In the genomic region with DNA sequence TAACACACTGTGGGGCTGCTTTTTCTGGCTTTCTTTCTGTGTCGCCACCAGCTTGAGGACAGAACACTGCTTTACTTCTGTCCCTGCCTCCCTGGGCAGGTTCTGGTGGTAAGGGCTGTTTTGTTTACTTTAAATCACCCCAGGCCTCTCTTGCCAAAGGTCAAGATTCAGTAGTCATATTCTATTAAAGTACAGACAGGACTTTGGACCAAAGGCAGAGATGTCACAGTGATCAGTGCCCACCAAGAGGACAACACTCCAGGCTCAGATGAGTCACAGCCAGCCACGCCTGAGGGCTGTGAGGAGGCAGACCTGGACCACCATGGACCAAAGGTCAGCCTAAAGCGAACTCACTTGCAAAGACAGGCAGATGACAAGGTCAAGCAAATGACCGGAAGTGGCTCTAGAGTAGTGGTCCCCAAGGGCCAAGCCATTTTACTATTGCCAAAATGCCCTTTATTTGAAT, we compare ENCODE assay signal across 1 cellular context.
TF ChIP-seq lines count a peak whose summit lies in the region.

No MANE protein-coding gene starts in this region.

TF ChIP-seq in HepG2, 621 proteins besides CTCF, POLR2A, EP300 and RAD21 (continued from another document and continues in another):
- TF ChIP-seq STAG1 (CRISPR knock-in tag; IDR thresholded peaks at IDR 0.05): peak; percentile 40; the same call in 1 of the 2 replicates
- TF ChIP-seq FOXK1 (CRISPR knock-in tag; IDR thresholded peaks at IDR 0.05; ENCODE audit: borderline replicate concordance, low read depth): peak; percentile 88; the same call in 1 of the 2 replicates
- TF ChIP-seq SMAD3 (CRISPR knock-in tag; IDR thresholded peaks at IDR 0.05): peak; percentile 62
- peak; percentile 79 for TF ChIP-seq NR2F2 (IDR thresholded peaks at IDR 0.05; ENCODE audit: borderline replicate concordance, low read depth)
- TF ChIP-seq, protein P1, sequence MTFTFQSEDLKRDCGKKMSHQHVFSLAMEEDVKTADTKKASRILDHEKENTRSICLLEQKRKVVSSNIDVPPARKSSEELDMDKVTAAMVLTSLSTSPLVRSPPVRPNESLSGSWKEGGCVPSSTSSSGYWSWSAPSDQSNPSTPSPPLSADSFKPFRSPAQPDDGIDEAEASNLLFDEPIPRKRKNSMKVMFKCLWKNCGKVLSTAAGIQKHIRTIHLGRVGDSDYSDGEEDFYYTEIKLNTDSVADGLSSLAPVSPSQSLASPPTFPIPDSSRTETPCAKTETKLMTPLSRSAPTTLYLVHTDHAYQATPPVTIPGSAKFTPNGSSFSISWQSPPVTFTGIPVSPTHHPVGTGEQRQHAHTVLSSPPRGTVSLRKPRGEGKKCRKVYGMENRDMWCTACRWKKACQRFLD (CRISPR knock-in tag; IDR thresholded peaks at IDR 0.05; ENCODE audit: borderline replicate concordance): no peak
- peak; percentile 21 for TF ChIP-seq PITX1 (CRISPR knock-in tag; IDR thresholded peaks at IDR 0.05)
- TF ChIP-seq PPARG (CRISPR knock-in tag; conservative IDR thresholded peaks at IDR 0.05): peak; percentile 84
- TF ChIP-seq MAX (IDR thresholded peaks at IDR 0.05): peak; percentile 53; the same call in 1 of the 2 replicates
- 0 out of 2 replicates have a peak, but pooled peaks have one; percentile 58 for TF ChIP-seq EHMT2 (IDR thresholded peaks at IDR 0.05; ENCODE audit: borderline replicate concordance, low read depth, low read length)
- TF ChIP-seq ZNF746 (CRISPR knock-in tag; IDR thresholded peaks at IDR 0.05): no peak; the same call in 1 of the 2 replicates
- 0 out of 2 replicates have a peak, but pooled peaks have one; percentile 18 for TF ChIP-seq ZNF770 (CRISPR knock-in tag; IDR thresholded peaks at IDR 0.05)
- peak; percentile 87 for TF ChIP-seq POGZ (CRISPR knock-in tag; IDR thresholded peaks at IDR 0.05)
- no peak for TF ChIP-seq ZNF224 (CRISPR knock-in tag; IDR thresholded peaks at IDR 0.05)
- no peak for TF ChIP-seq ZNF496 (CRISPR knock-in tag; IDR thresholded peaks at IDR 0.05; ENCODE audit: insufficient replicate concordance)
- no peak for TF ChIP-seq ZNF572 (CRISPR knock-in tag; IDR thresholded peaks at IDR 0.05)
- TF ChIP-seq MIER3 (CRISPR knock-in tag; IDR thresholded peaks at IDR 0.05; ENCODE audit: borderline replicate concordance): peak; percentile 76; the same call in 1 of the 2 replicates
- no peak for TF ChIP-seq NRL (CRISPR knock-in tag; IDR thresholded peaks at IDR 0.05; ENCODE audit: borderline replicate concordance)
- no peak for TF ChIP-seq ATAD3A (CRISPR knock-in tag; IDR thresholded peaks at IDR 0.05)
- TF ChIP-seq MED1 (CRISPR knock-in tag; IDR thresholded peaks at IDR 0.05): peak; percentile 84
- TF ChIP-seq NR2C2 (CRISPR knock-in tag; IDR thresholded peaks at IDR 0.05; ENCODE audit: borderline replicate concordance): peak; percentile 66; the same call in 1 of the 2 replicates
- TF ChIP-seq, protein P2, sequence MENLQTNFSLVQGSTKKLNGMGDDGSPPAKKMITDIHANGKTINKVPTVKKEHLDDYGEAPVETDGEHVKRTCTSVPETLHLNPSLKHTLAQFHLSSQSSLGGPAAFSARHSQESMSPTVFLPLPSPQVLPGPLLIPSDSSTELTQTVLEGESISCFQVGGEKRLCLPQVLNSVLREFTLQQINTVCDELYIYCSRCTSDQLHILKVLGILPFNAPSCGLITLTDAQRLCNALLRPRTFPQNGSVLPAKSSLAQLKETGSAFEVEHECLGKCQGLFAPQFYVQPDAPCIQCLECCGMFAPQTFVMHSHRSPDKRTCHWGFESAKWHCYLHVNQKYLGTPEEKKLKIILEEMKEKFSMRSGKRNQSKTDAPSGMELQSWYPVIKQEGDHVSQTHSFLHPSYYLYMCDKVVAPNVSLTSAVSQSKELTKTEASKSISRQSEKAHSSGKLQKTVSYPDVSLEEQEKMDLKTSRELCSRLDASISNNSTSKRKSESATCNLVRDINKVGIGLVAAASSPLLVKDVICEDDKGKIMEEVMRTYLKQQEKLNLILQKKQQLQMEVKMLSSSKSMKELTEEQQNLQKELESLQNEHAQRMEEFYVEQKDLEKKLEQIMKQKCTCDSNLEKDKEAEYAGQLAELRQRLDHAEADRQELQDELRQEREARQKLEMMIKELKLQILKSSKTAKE (CRISPR knock-in tag; IDR thresholded peaks at IDR 0.05; ENCODE audit: borderline replicate concordance): peak; percentile 43; the same call in 1 of the 2 replicates
- TF ChIP-seq DNMT3B (CRISPR knock-in tag; conservative IDR thresholded peaks at IDR 0.05): 0 out of 2 replicates have a peak, but pooled peaks have one; percentile 55
- TF ChIP-seq PAF1 (CRISPR knock-in tag; IDR thresholded peaks at IDR 0.05): no peak
- TF ChIP-seq, protein P3, sequence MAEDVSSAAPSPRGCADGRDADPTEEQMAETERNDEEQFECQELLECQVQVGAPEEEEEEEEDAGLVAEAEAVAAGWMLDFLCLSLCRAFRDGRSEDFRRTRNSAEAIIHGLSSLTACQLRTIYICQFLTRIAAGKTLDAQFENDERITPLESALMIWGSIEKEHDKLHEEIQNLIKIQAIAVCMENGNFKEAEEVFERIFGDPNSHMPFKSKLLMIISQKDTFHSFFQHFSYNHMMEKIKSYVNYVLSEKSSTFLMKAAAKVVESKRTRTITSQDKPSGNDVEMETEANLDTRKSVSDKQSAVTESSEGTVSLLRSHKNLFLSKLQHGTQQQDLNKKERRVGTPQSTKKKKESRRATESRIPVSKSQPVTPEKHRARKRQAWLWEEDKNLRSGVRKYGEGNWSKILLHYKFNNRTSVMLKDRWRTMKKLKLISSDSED (CRISPR knock-in tag; IDR thresholded peaks at IDR 0.05): no peak
- peak; percentile 19; the same call in 1 of the 2 replicates for TF ChIP-seq KDM1A (CRISPR knock-in tag; IDR thresholded peaks at IDR 0.05)
- TF ChIP-seq HMG20A (CRISPR knock-in tag; IDR thresholded peaks at IDR 0.05; ENCODE audit: borderline replicate concordance): peak; percentile 94; the same call in 1 of the 2 replicates
- TF ChIP-seq, protein P4, sequence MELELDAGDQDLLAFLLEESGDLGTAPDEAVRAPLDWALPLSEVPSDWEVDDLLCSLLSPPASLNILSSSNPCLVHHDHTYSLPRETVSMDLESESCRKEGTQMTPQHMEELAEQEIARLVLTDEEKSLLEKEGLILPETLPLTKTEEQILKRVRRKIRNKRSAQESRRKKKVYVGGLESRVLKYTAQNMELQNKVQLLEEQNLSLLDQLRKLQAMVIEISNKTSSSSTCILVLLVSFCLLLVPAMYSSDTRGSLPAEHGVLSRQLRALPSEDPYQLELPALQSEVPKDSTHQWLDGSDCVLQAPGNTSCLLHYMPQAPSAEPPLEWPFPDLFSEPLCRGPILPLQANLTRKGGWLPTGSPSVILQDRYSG (CRISPR knock-in tag; IDR thresholded peaks at IDR 0.05): no peak
- TF ChIP-seq ZNF501 (CRISPR knock-in tag; IDR thresholded peaks at IDR 0.05): peak; percentile 74; the same call in 1 of the 2 replicates
- TF ChIP-seq ZNF512B (CRISPR knock-in tag; IDR thresholded peaks at IDR 0.05; ENCODE audit: borderline replicate concordance): peak; percentile 54; the same call in 1 of the 2 replicates
- peak; percentile 81 for TF ChIP-seq SKI (IDR thresholded peaks at IDR 0.05; ENCODE audit: partially characterized antibody)
- peak; percentile 52; the same call in 1 of the 2 replicates for TF ChIP-seq ZBTB4 (CRISPR knock-in tag; IDR thresholded peaks at IDR 0.05; ENCODE audit: borderline replicate concordance)
- no peak for TF ChIP-seq ZBTB1 (CRISPR knock-in tag; IDR thresholded peaks at IDR 0.05; ENCODE audit: borderline replicate concordance)
- TF ChIP-seq ZNF687 (CRISPR knock-in tag; IDR thresholded peaks at IDR 0.05): peak; percentile 67
- peak; percentile 61 for TF ChIP-seq THRA (CRISPR knock-in tag; IDR thresholded peaks at IDR 0.05; ENCODE audit: borderline replicate concordance)
